ENCODE assay signal across 21 cellular contexts in genomic region chr2:36781907-36782635, GRCh38.
DNase-seq lines count a peak whose midpoint lies in the region; ATAC-seq and TF ChIP-seq lines count a peak whose summit lies in the region.
"Had no signal": no experiment of that assay in that cellular context is flagged by ENCODE, and none has a peak within 500 bp of the region (broad histone marks: within the 10 kb centered on the region; RNA-seq: fewer than 3 reads in every experiment).

No MANE protein-coding gene starts in this region.

- no peak overlapping the region for H2AK5ac ChIP-seq in IMR-90 (ENCODE audit: low read depth, low read length)

- H3K14ac ChIP-seq in IMR-90 (replicated peaks; ENCODE audit: low read depth, low read length), result no peak overlapping the region

- peaks cover 20% of the 10 kb centered on the region for H3K27me3 ChIP-seq in IMR-90 (ENCODE audit: control insufficient read depth, insufficient read depth, low read length)
- H3K27me3 ChIP-seq: breast epithelium, pancreas, upper lobe of left lung had no signal

- H2BK120ac ChIP-seq in IMR-90 (ENCODE audit: low read depth, low read length), result no peak overlapping the region

- WGBS in IMR-90 (ENCODE audit: extremely low coverage in 2 of 2, insufficient read length in 1 of 2), 2 experiments, result 88% methylated on average over 5 of the region's 19 CpGs; no CpG with 5 or more reads in 1 of the 2 experiments

- BruUV-seq in IMR-90 (replicated peaks; lab: Mats Ljungman, UMichigan), result no TSS peak

- ATAC-seq in IMR-90 (ENCODE audit: low read depth) (no peak), GM21367 (IDR thresholded peaks at IDR 0.05; ENCODE audit: unreplicated experiment) (no peak), GM21619 (IDR thresholded peaks at IDR 0.05; ENCODE audit: unreplicated experiment) (no peak)
- ATAC-seq: naive thymus-derived CD4-positive, alpha-beta T cell; pancreas had no signal

- DNase-seq in IMR-90 (no peak), SKM-1 (lab: John Stamatoyannopoulos, UW; ENCODE audit: unreplicated experiment) (peak; percentile 21), fibroblast of mammary gland (ENCODE audit: low read depth) (peak; percentile 9), posterior vena cava (ENCODE audit: low spot score) (peak; percentile 84), HUDEP-2 (lab: John Stamatoyannopoulos, UW; ENCODE audit: unreplicated experiment in 76 of 76) (no peak), NCI-H526 (lab: John Stamatoyannopoulos, UW) (no peak)
- DNase-seq: activated CD4-positive, alpha-beta T cell treated with anti-CD3 and anti-CD28 coated beads, Interleukin-2, amount 50 U/mL, for 1 hour; activated CD8-positive, alpha-beta memory T cell treated with anti-CD3 and anti-CD28 coated beads, Interleukin-2, amount 50 U/mL, for 48 hours; foreskin melanocyte; mammary epithelial cell; naive thymus-derived CD4-positive, alpha-beta T cell; NCI-H1436; NCI-H748 treated with DMSO at 0.1 percent for 48 hours; pancreas; upper lobe of left lung; WERI-Rb-1 had no signal

- POLR2A ChIA-PET in IMR-90 (lab: Charles Lee; ENCODE audit: unreplicated experiment), result no interaction called here

- H4K8ac ChIP-seq in IMR-90 (ENCODE audit: low read depth in 2 of 2, low read length in 2 of 2), result no peak overlapping the region

- no peak overlapping the region for H2BK20ac ChIP-seq in IMR-90 (ENCODE audit: low read depth, low read length)

- no peaks in the 10 kb centered on the region for H3K4me1 ChIP-seq in IMR-90 (ENCODE audit: control insufficient read depth, insufficient read depth, low read length)
- H3K4me1 ChIP-seq: breast epithelium, pancreas had no signal

- no peak overlapping the region for H3K4ac ChIP-seq in IMR-90 (ENCODE audit: low read depth, low read length)

- dilution Hi-C loops in IMR-90 (cut with HindIII; ENCODE audit: low sequenced_read_pairs, unreplicated experiment), result no loop called here

- H2BK5ac ChIP-seq in IMR-90 (ENCODE audit: low read depth, low read length, poor library complexity, severe bottlenecking), result no peak overlapping the region

- in situ Hi-C loops in IMR-90 (cut with MboI; ENCODE audit: low sequenced_read_pairs), result loop anchor here (5.0 to 10.0 kb wide), 3 partner anchors 133 to 430 kb away; no protein-coding TSS in a partner anchor

- no peak for TF ChIP-seq RAD21 in IMR-90 (IDR thresholded peaks at IDR 0.05; ENCODE audit: low read length)

- CTCF ChIA-PET in IMR-90 (lab: Yijun Ruan, JAX), result interaction anchor here (0.6 kb wide), 1 partner anchor 29 kb away, joined by 3 read pairs; no protein-coding TSS in a partner anchor

- H3K56ac ChIP-seq in IMR-90 (ENCODE audit: extremely low read depth, insufficient read depth, low read length), result no peak overlapping the region

- H2BK15ac ChIP-seq in IMR-90 (ENCODE audit: low read depth, low read length), result no peak overlapping the region

- no peak overlapping the region for H3K23ac ChIP-seq in IMR-90 (ENCODE audit: low read depth, low read length)

- intact Hi-C loops in IMR-90 (cut with micrococcal nuclease) (loop anchor here (5.0 to 10.0 kb wide), 2 partner anchors 135 to 267 kb away; no protein-coding TSS in a partner anchor), posterior vena cava (cut with DNase I) (loop anchor here in 1 of 2 donors (5.0 kb wide), 1 partner anchor 85 kb away; the partner anchor contains the start of gene VIT)

- H3K27ac ChIP-seq in IMR-90 (ENCODE audit: insufficient read depth, low read length), result no peak overlapping the region
- H3K27ac ChIP-seq: breast epithelium, epithelial cell of prostate, pancreas, upper lobe of left lung, WERI-Rb-1 had no signal

- H3K36me3 ChIP-seq in IMR-90 (ENCODE audit: control insufficient read depth, insufficient read depth, low read length), result no peaks in the 10 kb centered on the region
- H3K36me3 ChIP-seq: breast epithelium, pancreas, upper lobe of left lung, WERI-Rb-1 had no signal

- H3K9me1 ChIP-seq in IMR-90 (ENCODE audit: insufficient read depth, low read length), result no peaks in the 10 kb centered on the region

- H3K18ac ChIP-seq in IMR-90 (ENCODE audit: low read depth, low read length), result no peak overlapping the region

- peak overlapping the region; percentile 20 for H2AK9ac ChIP-seq in IMR-90 (replicated peaks; ENCODE audit: low read depth, low read length, poor library complexity)

- TF ChIP-seq CTCF in IMR-90 (conservative IDR thresholded peaks at IDR 0.05; ENCODE audit: low read depth, low read length) (no peak), fibroblast of mammary gland (conservative IDR thresholded peaks at IDR 0.05; ENCODE audit: control insufficient read depth, insufficient read depth, low read depth, low read length) (no peak)

- H4K20me1 ChIP-seq in IMR-90 (ENCODE audit: insufficient read depth, low read length), result no peaks in the 10 kb centered on the region

- no peak overlapping the region for H3K9ac ChIP-seq in IMR-90 (ENCODE audit: low read depth, low read length)

- TF ChIP-seq POLR2A in IMR-90 (IDR thresholded peaks at IDR 0.05; ENCODE audit: low read depth, low read length), result no peak

- peak overlapping the region; percentile 0 for H2AFZ ChIP-seq in IMR-90 (replicated peaks; ENCODE audit: low read length, poor library complexity)

- no peak overlapping the region for H4K91ac ChIP-seq in IMR-90 (ENCODE audit: insufficient read depth, low read depth, low read length)

- H4K5ac ChIP-seq in IMR-90 (ENCODE audit: low read depth, low read length), result no peak overlapping the region

- H3K9me3 ChIP-seq in IMR-90 (ENCODE audit: control insufficient read depth, insufficient read depth, low read length), result no peaks in the 10 kb centered on the region
- H3K9me3 ChIP-seq: breast epithelium, pancreas, upper lobe of left lung had no signal

- H3K79me1 ChIP-seq in IMR-90 (ENCODE audit: low read depth in 1 of 2, low read length in 2 of 2), result no peaks in the 10 kb centered on the region

- no peak overlapping the region for H3K4me3 ChIP-seq in IMR-90 (ENCODE audit: insufficient read depth, low read depth, low read length)
- H3K4me3 ChIP-seq in fibroblast of mammary gland (ENCODE audit: control insufficient read depth, low read depth, low read length), result no peak overlapping the region
- H3K4me3 ChIP-seq: pancreas, skin epidermis, upper lobe of left lung had no signal

- H3K4me2 ChIP-seq in IMR-90 (ENCODE audit: low read depth, low read length), result no peak overlapping the region

TF ChIP-seq in IMR-90, 13 proteins besides CTCF, POLR2A, EP300 and RAD21:
- no peak for TF ChIP-seq CEBPB (IDR thresholded peaks at IDR 0.05; ENCODE audit: low read depth, low read length)
- TF ChIP-seq BHLHE40 (IDR thresholded peaks at IDR 0.05; ENCODE audit: low read depth, low read length), result no peak
- no peak for TF ChIP-seq MAFK (IDR thresholded peaks at IDR 0.05; ENCODE audit: low read depth, low read length)
- no peak for TF ChIP-seq MXI1 (IDR thresholded peaks at IDR 0.05; ENCODE audit: borderline replicate concordance, low read depth, low read length)
- no peak for TF ChIP-seq CHD1 (IDR thresholded peaks at IDR 0.05; ENCODE audit: low read depth, low read length)
- no peak for TF ChIP-seq USF2 (IDR thresholded peaks at IDR 0.05; ENCODE audit: low read depth, low read length)
- TF ChIP-seq SMC3 (IDR thresholded peaks at IDR 0.05; ENCODE audit: low read depth, low read length), result no peak
- TF ChIP-seq NFE2L2 (IDR thresholded peaks at IDR 0.05; ENCODE audit: low read depth, low read length), result no peak
- TF ChIP-seq ELK1 (IDR thresholded peaks at IDR 0.05; ENCODE audit: borderline replicate concordance, low read depth, low read length), result no peak
- no peak for TF ChIP-seq MAZ (IDR thresholded peaks at IDR 0.05; ENCODE audit: borderline replicate concordance, low read depth, low read length)
- TF ChIP-seq RCOR1 (IDR thresholded peaks at IDR 0.05; ENCODE audit: insufficient replicate concordance, low read length), result no peak
- no peak for TF ChIP-seq FOS (IDR thresholded peaks at IDR 0.05; ENCODE audit: low read depth, low read length)
TF ChIP-seq in IMR-90: peak in this region for 0.

Comparison
In these comparisons a context has a peak if more than half of its experiments do, and no peak if none do; other contexts are left out.
1. DNase-seq: peak in SKM-1 (single experiment), fibroblast of mammary gland (single experiment) and posterior vena cava (single experiment); none in IMR-90 (single experiment), HUDEP-2 (0 of 76) and NCI-H526 (0 of 2).